18 cellular contexts compared by ENCODE assay signal in genomic region chr1:116755036-116755435, GRCh38. TPM values are rescaled to one million over a fixed set of nuclear protein-coding genes. Genes with fewer than 3 reads are reported as not detected.
A peak's percentile ranks its signal among the peaks of the same experiment; 100 is the strongest.
DNase-seq lines count a peak whose midpoint lies in the region; ATAC-seq lines count a peak whose summit lies in the region.
"Had no signal": no experiment of that assay in that cellular context is flagged by ENCODE, and none has a peak within 500 bp of the region (broad histone marks: within the 10 kb centered on the region; RNA-seq: fewer than 3 reads in every experiment).

No MANE protein-coding gene starts in this region.

- no peak for DNase-seq in CD4-positive, alpha-beta memory T cell
- DNase-seq in activated CD4-positive, alpha-beta T cell treated with anti-CD3 and anti-CD28 coated beads, Interleukin-2, amount 10 ng/mL, durations not matched to agents 7 days and 5 days: no peak
- no peak for DNase-seq in activated naive CD8-positive, alpha-beta T cell treated with anti-CD3 and anti-CD28 coated beads, Interleukin-2, amount 50 U/mL, for 24 hours
- no peak for DNase-seq in natural killer cell treated with Interleukin-12 subunit alpha and Interleukin-12 subunit beta and Interleukin-15 and Interleukin-18, amount 100 ng/mL, for 72 hours (ENCODE audit: low spot score)
- DNase-seq in T1000 (lab: John Stamatoyannopoulos, UW) (no peak), cerebellum (ENCODE audit: low spot score) (no peak), NCI-H146 (lab: John Stamatoyannopoulos, UW) (no peak)
- DNase-seq: DMS 273 treated with DMSO at 0.1 percent for 48 hours, dorsolateral prefrontal cortex, NCI-H1694, NCI-H446 treated with DMSO at 0.1 percent for 48 hours, retina, trophoblast cell had no signal

- POLR2A ChIA-PET in CD4-positive, alpha-beta memory T cell (lab: Charles Lee; ENCODE audit: partially characterized antibody): interaction anchor here (0.8 to 33.0 kb wide), 16 partner anchors 3 to 852 kb away, joined by 3 to 1832 read pairs (median 4); partner anchors contain the start of genes CD101, CD2, TENT5C and TTF2
- POLR2A ChIA-PET in activated CD4-positive, alpha-beta T cell treated with anti-CD3 and anti-CD28 coated beads, Interleukin-2, amount 10 ng/mL, durations not matched to agents 7 days and 5 days (lab: Charles Lee): interaction anchor here (2.2 to 2.8 kb wide), 2 partner anchors 14 to 16 kb away, joined by 14 to 38 read pairs; no protein-coding TSS in a partner anchor

- peaks cover 25 to 67% (median 36%) of the 10 kb centered on the region in 4 donors for H3K4me1 Mint-ChIP-seq in CD4-positive, alpha-beta memory T cell
- peaks cover 40% of the 10 kb centered on the region for H3K4me1 Mint-ChIP-seq in activated CD4-positive, alpha-beta T cell treated with anti-CD3 and anti-CD28 coated beads, Interleukin-2, amount 10 ng/mL, durations not matched to agents 7 days and 5 days
- peaks cover 39% of the 10 kb centered on the region for H3K4me1 Mint-ChIP-seq in activated naive CD8-positive, alpha-beta T cell treated with anti-CD3 and anti-CD28 coated beads, Interleukin-2, amount 50 U/mL, for 24 hours
- peaks cover 43 to 44% of the 10 kb centered on the region in 2 donors for H3K4me1 Mint-ChIP-seq in natural killer cell treated with Interleukin-12 subunit alpha and Interleukin-12 subunit beta and Interleukin-15 and Interleukin-18, amount 100 ng/mL, for 72 hours (ENCODE audit: low read depth in 2 of 2)

- no peak for ATAC-seq in activated naive CD8-positive, alpha-beta T cell treated with anti-CD3 and anti-CD28 coated beads, Interleukin-2, amount 50 U/mL, for 24 hours
- no peak for ATAC-seq in natural killer cell treated with Interleukin-12 subunit alpha and Interleukin-12 subunit beta and Interleukin-15 and Interleukin-18, amount 100 ng/mL, for 72 hours
- ATAC-seq in HG02642 (IDR thresholded peaks at IDR 0.05; ENCODE audit: poor library complexity, unreplicated experiment): no peak

- CTCF ChIA-PET in CD4-positive, alpha-beta memory T cell (lab: Charles Lee; ENCODE audit: partially characterized antibody): interaction anchor here (1.2 to 8.9 kb wide), 9 partner anchors 10 to 62 kb away, joined by 4 to 114 read pairs (median 11); no protein-coding TSS in a partner anchor
- CTCF ChIA-PET in activated CD4-positive, alpha-beta T cell treated with anti-CD3 and anti-CD28 coated beads, Interleukin-2, amount 10 ng/mL, durations not matched to agents 7 days and 5 days (lab: Charles Lee): interaction anchor here (0.7 to 3.8 kb wide), 11 partner anchors 9 to 63 kb away, joined by 3 to 38 read pairs (median 4); no protein-coding TSS in a partner anchor

- H3K4me1 ChIP-seq in CD4-positive, alpha-beta memory T cell (ENCODE audit: insufficient read depth, low read length): peaks cover 40% of the 10 kb centered on the region

- H3K4me3 ChIP-seq in CD4-positive, alpha-beta memory T cell (ENCODE audit: low read length in 2 of 2): peak overlapping the region; percentile 53 to 72
- H3K4me3 ChIP-seq: dorsolateral prefrontal cortex, hepatocyte had no signal

- H3K9me3 Mint-ChIP-seq in CD4-positive, alpha-beta memory T cell: peaks cover 0 to 8% (median 3%) of the 10 kb centered on the region in 8 donors
- peaks cover 3% of the 10 kb centered on the region for H3K9me3 Mint-ChIP-seq in activated CD4-positive, alpha-beta T cell treated with anti-CD3 and anti-CD28 coated beads, Interleukin-2, amount 10 ng/mL, durations not matched to agents 7 days and 5 days
- H3K9me3 Mint-ChIP-seq in activated naive CD8-positive, alpha-beta T cell treated with anti-CD3 and anti-CD28 coated beads, Interleukin-2, amount 50 U/mL, for 24 hours: no peaks in the 10 kb centered on the region
- H3K9me3 Mint-ChIP-seq in natural killer cell treated with Interleukin-12 subunit alpha and Interleukin-12 subunit beta and Interleukin-15 and Interleukin-18, amount 100 ng/mL, for 72 hours: no peaks in the 10 kb centered on the region

- intact Hi-C loops in CD4-positive, alpha-beta memory T cell (cut with micrococcal nuclease): loop anchor here (10.0 kb wide), 1 partner anchor 850 kb away; the partner anchor contains the start of gene TENT5C

- peak overlapping the region; percentile 88 for H3K27ac ChIP-seq in CD4-positive, alpha-beta memory T cell (ENCODE audit: low read depth, low read length)
- H3K27ac ChIP-seq: dorsolateral prefrontal cortex, hepatocyte, VCaP had no signal

- peak overlapping the region; percentile 96 to 100 (median 99) for H3K27ac Mint-ChIP-seq in CD4-positive, alpha-beta memory T cell
- H3K27ac Mint-ChIP-seq in activated CD4-positive, alpha-beta T cell treated with anti-CD3 and anti-CD28 coated beads, Interleukin-2, amount 10 ng/mL, durations not matched to agents 7 days and 5 days: peak overlapping the region; percentile 95
- H3K27ac Mint-ChIP-seq in activated naive CD8-positive, alpha-beta T cell treated with anti-CD3 and anti-CD28 coated beads, Interleukin-2, amount 50 U/mL, for 24 hours: peak overlapping the region; percentile 99
- peak overlapping the region; percentile 98 to 99 for H3K27ac Mint-ChIP-seq in natural killer cell treated with Interleukin-12 subunit alpha and Interleukin-12 subunit beta and Interleukin-15 and Interleukin-18, amount 100 ng/mL, for 72 hours

- no peaks in the 10 kb centered on the region for H3K27me3 Mint-ChIP-seq in CD4-positive, alpha-beta memory T cell
- no peaks in the 10 kb centered on the region for H3K27me3 Mint-ChIP-seq in activated CD4-positive, alpha-beta T cell treated with anti-CD3 and anti-CD28 coated beads, Interleukin-2, amount 10 ng/mL, durations not matched to agents 7 days and 5 days
- H3K27me3 Mint-ChIP-seq in activated naive CD8-positive, alpha-beta T cell treated with anti-CD3 and anti-CD28 coated beads, Interleukin-2, amount 50 U/mL, for 24 hours: no peaks in the 10 kb centered on the region
- no peaks in the 10 kb centered on the region for H3K27me3 Mint-ChIP-seq in natural killer cell treated with Interleukin-12 subunit alpha and Interleukin-12 subunit beta and Interleukin-15 and Interleukin-18, amount 100 ng/mL, for 72 hours

- no peaks in the 10 kb centered on the region for H3K9me3 ChIP-seq in CD4-positive, alpha-beta memory T cell (ENCODE audit: control insufficient read depth in 1 of 2, low read length in 2 of 2)

- peak overlapping the region; percentile 96 to 100 (median 98) for H3K4me3 Mint-ChIP-seq in CD4-positive, alpha-beta memory T cell
- H3K4me3 Mint-ChIP-seq in activated CD4-positive, alpha-beta T cell treated with anti-CD3 and anti-CD28 coated beads, Interleukin-2, amount 10 ng/mL, durations not matched to agents 7 days and 5 days: peak overlapping the region; percentile 95
- peak overlapping the region; percentile 98 for H3K4me3 Mint-ChIP-seq in activated naive CD8-positive, alpha-beta T cell treated with anti-CD3 and anti-CD28 coated beads, Interleukin-2, amount 50 U/mL, for 24 hours
- H3K4me3 Mint-ChIP-seq in natural killer cell treated with Interleukin-12 subunit alpha and Interleukin-12 subunit beta and Interleukin-15 and Interleukin-18, amount 100 ng/mL, for 72 hours: peak overlapping the region; percentile 98

- no peaks in the 10 kb centered on the region for H3K27me3 ChIP-seq in CD4-positive, alpha-beta memory T cell (ENCODE audit: insufficient read depth, low read length)
- H3K27me3 ChIP-seq: dorsolateral prefrontal cortex, hepatocyte had no signal

- H3K36me3 Mint-ChIP-seq in CD4-positive, alpha-beta memory T cell: peaks cover 53 to 61% of the 10 kb centered on the region in 2 donors
- H3K36me3 Mint-ChIP-seq in activated CD4-positive, alpha-beta T cell treated with anti-CD3 and anti-CD28 coated beads, Interleukin-2, amount 10 ng/mL, durations not matched to agents 7 days and 5 days (ENCODE audit: low read depth): peaks cover 57% of the 10 kb centered on the region
- H3K36me3 Mint-ChIP-seq in activated naive CD8-positive, alpha-beta T cell treated with anti-CD3 and anti-CD28 coated beads, Interleukin-2, amount 50 U/mL, for 24 hours (ENCODE audit: low read depth): peaks cover 64% of the 10 kb centered on the region
- H3K36me3 Mint-ChIP-seq in natural killer cell treated with Interleukin-12 subunit alpha and Interleukin-12 subunit beta and Interleukin-15 and Interleukin-18, amount 100 ng/mL, for 72 hours: peaks cover 43% of the 10 kb centered on the region

- H3K36me3 ChIP-seq in CD4-positive, alpha-beta memory T cell (ENCODE audit: insufficient read depth, low read length): peaks cover 7% of the 10 kb centered on the region

RNA-seq across cellular contexts. Expression of gene CD2, which starts 0.8 kb away (rescaled TPM):
- total RNA-seq in CD4-positive, alpha-beta memory T cell: 100 to 1,000 TPM; 305 to 316 TPM
- polyA plus RNA-seq in CD4-positive, alpha-beta memory T cell: 100 to 1,000 TPM; 409 to 471 TPM
- 100 to 1,000 TPM; 206 to 258 TPM for total RNA-seq in activated CD4-positive, alpha-beta T cell treated with anti-CD3 and anti-CD28 coated beads, Interleukin-2, amount 10 ng/mL, durations not matched to agents 7 days and 5 days
- 100 to 1,000 TPM in 1 of 2 donors, 10 to 100 TPM in 1; 71.4 to 140 TPM for total RNA-seq in natural killer cell treated with Interleukin-12 subunit alpha and Interleukin-12 subunit beta and Interleukin-15 and Interleukin-18, amount 100 ng/mL, for 72 hours
- total RNA-seq in cerebellum: not detected
- total RNA-seq: OCI-LY7 had no signal
- polyA plus RNA-seq: neural cell had no signal

Comparison
In these comparisons a context has a peak if more than half of its experiments do, and no peak if none do; other contexts are left out.
1. RNA of gene CD2, which starts 0.8 kb away (total RNA-seq): 305 to 316 TPM in CD4-positive, alpha-beta memory T cell, 206 to 258 TPM in activated CD4-positive, alpha-beta T cell treated with anti-CD3 and anti-CD28 coated beads, Interleukin-2, amount 10 ng/mL, durations not matched to agents 7 days and 5 days and 71.4 to 140 TPM in natural killer cell treated with Interleukin-12 subunit alpha and Interleukin-12 subunit beta and Interleukin-15 and Interleukin-18, amount 100 ng/mL, for 72 hours; not detected in cerebellum (single experiment); every median in the first group is over 10 times any median in the second.
2. Peak in every context shown above with its lines, with median percentiles within 50 percentile points of each other: H3K27ac Mint-ChIP-seq and H3K4me3 Mint-ChIP-seq.